Comparison of ENCODE assay signal across 8 cellular contexts in genomic region chr10:88386204-88386877, GRCh38.
A peak's percentile ranks its signal among the peaks of the same experiment; 100 is the strongest.
DNase-seq lines count a peak whose midpoint lies in the region; ATAC-seq, FAIRE-seq and TF ChIP-seq lines count a peak whose summit lies in the region.

No MANE protein-coding gene starts in this region.

- BruUV-seq in Calu3 (replicated peaks; lab: Mats Ljungman, UMichigan) = no TSS peak
- no TSS peak for BruUV-seq in A673 (replicated peaks; lab: Mats Ljungman, UMichigan)

- H3K4me2 ChIP-seq in neuronal stem cell (ENCODE audit: insufficient read depth, low read length, poor library complexity, severe bottlenecking) = no peak overlapping the region

- H2BK120ac ChIP-seq in neuronal stem cell (ENCODE audit: low read depth, low read length) = no peak overlapping the region

- H3K4me1 Mint-ChIP-seq in Calu3 (ENCODE audit: low read depth, unreplicated experiment) = no peaks in the 10 kb centered on the region

- H3K9me3 ChIP-seq in neuronal stem cell (replicated peaks in 1 of 2; ENCODE audit: control insufficient read depth in 2 of 2, insufficient read depth in 1 of 2, low read depth in 1 of 2, low read length in 2 of 2) (no peaks in the 10 kb centered on the region), A673 (ENCODE audit: low read depth, low read length, poor library complexity, severe bottlenecking) (no peaks in the 10 kb centered on the region)

- no peaks in the 10 kb centered on the region for H3K9me3 Mint-ChIP-seq in Calu3 (ENCODE audit: low read depth, unreplicated experiment)

- POLR2A ChIA-PET in A673 (lab: Charles Lee; ENCODE audit: low non-redundant PET) = no interaction called here

- no peak overlapping the region for H2BK5ac ChIP-seq in neuronal stem cell (ENCODE audit: low read length)

- peaks cover 0 to 2% of the 10 kb centered on the region in 2 donors for H3K4me1 ChIP-seq in neuronal stem cell (ENCODE audit: control insufficient read depth in 2 of 2, insufficient read depth in 1 of 2, low read depth in 1 of 2, low read length in 2 of 2)
- peaks cover 14% of the 10 kb centered on the region for H3K4me1 ChIP-seq in A673 (ENCODE audit: insufficient read depth, low read length, poor library complexity, severe bottlenecking)

- H3K23ac ChIP-seq in neuronal stem cell (ENCODE audit: low read depth, low read length, poor library complexity) = no peak overlapping the region

- H3K4me3 ChIP-seq in neuronal stem cell (ENCODE audit: low read length in 2 of 2) = no peak overlapping the region
- H3K4me3 ChIP-seq in A673 (ENCODE audit: low read depth, low read length, poor library complexity, severe bottlenecking) = no peak overlapping the region

- H3K4me3 Mint-ChIP-seq in Calu3 (ENCODE audit: low read depth, unreplicated experiment) = peak overlapping the region; percentile 57

- CTCF ChIA-PET in Calu3 (lab: Charles Lee) (interaction anchor here (0.9 to 2.3 kb wide), 2 partner anchors 268 to 524 kb away, joined by 4 to 6 read pairs; partner anchors contain the start of genes KLLN and PTEN), A673 (lab: Charles Lee) (no interaction called here)

- ATAC-seq in GM21367 (IDR thresholded peaks at IDR 0.05; ENCODE audit: unreplicated experiment) = peak; percentile 18
- ATAC-seq in HG03575 (IDR thresholded peaks at IDR 0.05; ENCODE audit: extremely low read depth, insufficient number of reproducible peaks, low FRiP score, unreplicated experiment) = peak; percentile 15

- H4K8ac ChIP-seq in neuronal stem cell (ENCODE audit: low read depth, low read length) = no peak overlapping the region

- no peak for TF ChIP-seq CTCF in Calu3 (IDR thresholded peaks at IDR 0.05; ENCODE audit: unreplicated experiment)
- no peak for TF ChIP-seq CTCF in A673 (conservative IDR thresholded peaks at IDR 0.05; ENCODE audit: low read depth, low read length)

- no peak overlapping the region for H3K9ac ChIP-seq in neuronal stem cell (ENCODE audit: low read depth, low read length, poor library complexity)

- peak; percentile 12 for DNase-seq in Calu3
- DNase-seq in neuronal stem cell (ENCODE audit: low spot score) = no peak
- DNase-seq in frontal cortex (ENCODE audit: low spot score in 2 of 2) = no peak
- no peak for DNase-seq in NCI-H748 treated with DMSO at 0.1 percent for 48 hours (lab: John Stamatoyannopoulos, UW)
- DNase-seq in A673 (ENCODE audit: low spot score) = no peak

- H3K27ac Mint-ChIP-seq in Calu3 (ENCODE audit: unreplicated experiment) = peak overlapping the region; percentile 67

- no peak overlapping the region for H2AK5ac ChIP-seq in neuronal stem cell (ENCODE audit: low read depth, low read length)

- no peak overlapping the region for H3K18ac ChIP-seq in neuronal stem cell (ENCODE audit: low read length)

- intact Hi-C loops in Calu3 (cut with micrococcal nuclease; ENCODE audit: unreplicated experiment) = loop anchor here (5.0 kb wide), 2 partner anchors 144 to 274 kb away; no protein-coding TSS in a partner anchor
- intact Hi-C loops in A673 (cut with micrococcal nuclease; ENCODE audit: unreplicated experiment) = loop anchor here (5.0 kb wide), 2 partner anchors 269 to 729 kb away; partner anchors contain the start of gene PAPSS2

- H3K27ac ChIP-seq in neuronal stem cell (replicated peaks; ENCODE audit: low read length) (no peak overlapping the region), A673 (ENCODE audit: low read depth, low read length, poor library complexity, severe bottlenecking) (no peak overlapping the region)

- H3K36me3 ChIP-seq in neuronal stem cell (replicated peaks in 1 of 2; ENCODE audit: control insufficient read depth in 2 of 2, insufficient read depth in 2 of 2, low read length in 2 of 2) = no peaks in the 10 kb centered on the region
- no peaks in the 10 kb centered on the region for H3K36me3 ChIP-seq in A673 (ENCODE audit: insufficient read depth, low read length, poor library complexity, severe bottlenecking)

- no peak overlapping the region for H3K14ac ChIP-seq in neuronal stem cell (ENCODE audit: low read length)

- H3K27me3 ChIP-seq in neuronal stem cell (ENCODE audit: control insufficient read depth in 3 of 3, insufficient read depth in 3 of 3, low read depth in 1 of 3, low read length in 3 of 3) (no peaks in the 10 kb centered on the region), A673 (replicated peaks; ENCODE audit: insufficient read depth, low read depth, low read length, poor library complexity) (no peaks in the 10 kb centered on the region)

- no peak overlapping the region for H4K91ac ChIP-seq in neuronal stem cell (ENCODE audit: low read depth, low read length, poor library complexity)

- no peaks in the 10 kb centered on the region for H3K79me1 ChIP-seq in neuronal stem cell (ENCODE audit: low read depth, low read length)

- H3K4ac ChIP-seq in neuronal stem cell (ENCODE audit: low read length) = no peak overlapping the region

- no peak overlapping the region for H2BK15ac ChIP-seq in neuronal stem cell (ENCODE audit: low read length)

- FAIRE-seq in colon (lab: Jason Lieb, UNC) (peak; percentile 94), frontal cortex (lab: Jason Lieb, UNC) (no peak)

- no CpG with 5 or more reads among the region's 3 CpGs for WGBS in neuronal stem cell (ENCODE audit: extremely low coverage in 2 of 2, insufficient read length in 2 of 2, insufficient replicate concordance in 1 of 2), 2 donors

- H2AFZ ChIP-seq in neuronal stem cell (ENCODE audit: low read length) = peak overlapping the region; percentile 18

- H3K27me3 Mint-ChIP-seq in Calu3 (ENCODE audit: unreplicated experiment) = no peaks in the 10 kb centered on the region

- no peak overlapping the region for H2BK12ac ChIP-seq in neuronal stem cell (ENCODE audit: low read length)

- H3K36me3 Mint-ChIP-seq in Calu3 (ENCODE audit: insufficient read depth, unreplicated experiment) = no peaks in the 10 kb centered on the region
